Comparison of ENCODE assay signal across 11 cellular contexts in the genomic region with DNA sequence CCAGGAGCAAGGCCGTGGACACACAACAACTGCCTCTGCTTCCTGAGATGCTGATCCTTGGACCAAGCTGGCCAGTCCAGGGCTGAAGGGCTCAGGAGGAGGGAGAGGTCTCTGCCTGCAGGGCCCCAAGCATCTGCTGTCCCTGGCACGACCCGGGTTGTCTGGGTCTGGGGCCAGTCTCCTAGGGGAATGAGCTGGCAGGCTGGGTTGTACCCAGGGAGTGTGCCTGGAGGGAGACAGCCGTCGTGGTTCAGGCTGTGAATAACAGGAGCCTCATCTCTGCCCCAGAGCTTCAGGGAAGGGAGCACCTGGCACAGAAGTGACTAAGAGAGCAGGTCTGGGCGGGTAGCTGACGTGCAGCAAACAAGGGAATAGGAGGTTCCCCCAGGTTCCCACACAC. TPM values are rescaled to one million over a fixed set of nuclear protein-coding genes. Genes with fewer than 3 reads are reported as not detected.
DNase-seq lines count a peak whose midpoint lies in the region; ATAC-seq, FAIRE-seq and TF ChIP-seq lines count a peak whose summit lies in the region.
"Had no signal": no experiment of that assay in that cellular context is flagged by ENCODE, and none has a peak within 500 bp of the region (broad histone marks: within the 10 kb centered on the region; RNA-seq: fewer than 3 reads in every experiment).

No MANE protein-coding gene starts in this region.

- H3K36me3 ChIP-seq in brain microvascular endothelial cell (replicated peaks) (no peaks in the 10 kb centered on the region), spleen (no peaks in the 10 kb centered on the region)
- H3K36me3 ChIP-seq: neutrophil had no signal

- ATAC-seq in A549 (peak; percentile 78 to 85), GM18498 (IDR thresholded peaks at IDR 0.05; ENCODE audit: unreplicated experiment) (no peak)

- H3K27ac ChIP-seq in A549 (peak overlapping the region; percentile 74 to 94), brain microvascular endothelial cell (peak overlapping the region; percentile 42), spleen (peak overlapping the region in 3 of 8 donors; percentile 4 to 47 (median 25))

- peak overlapping the region; percentile 33; the same call in 1 of the 3 replicates for H3K4me2 ChIP-seq in A549

- TF ChIP-seq CTCF in A549 (IDR thresholded peaks at IDR 0.05) = no peak
- no peak for TF ChIP-seq CTCF in brain microvascular endothelial cell (IDR thresholded peaks at IDR 0.05; ENCODE audit: low read depth, low read length, missing control alignments)
- no peak for TF ChIP-seq CTCF in spleen (IDR thresholded peaks at IDR 0.05 in 8 of 11, conservative IDR thresholded peaks at IDR 0.05 in 3 of 11)

- CTCF ChIA-PET in A549 (lab: Yijun Ruan, JAX) = interaction anchor here (0.6 to 20.0 kb wide), 6 partner anchors 9 to 207 kb away, joined by 3 to 600 read pairs (median 4); partner anchors contain the start of gene SERPINE1

- H3K4me3 ChIP-seq in A549 = no peak overlapping the region
- H3K4me3 ChIP-seq in brain microvascular endothelial cell (ENCODE audit: low read depth, low read length) = no peak overlapping the region
- H3K4me3 ChIP-seq in spleen = no peak overlapping the region

- in situ Hi-C loops in brain microvascular endothelial cell (cut with HindIII; ENCODE audit: low pct_ligation_motif_present, low sequenced_read_pairs) = no loop called here

- TF ChIP-seq EP300 in A549 (IDR thresholded peaks at IDR 0.05) = no peak

- POLR2A ChIA-PET in A549 (lab: Yijun Ruan, JAX) = interaction anchor here (0.5 to 1.7 kb wide), 5 partner anchors 8 to 29 kb away, joined by 3 to 14 read pairs (median 5); partner anchors contain the start of gene SERPINE1

- H3K4me1 ChIP-seq in A549 (peaks cover 36% of the 10 kb centered on the region), spleen (peaks cover 0 to 55% (median 25%) of the 10 kb centered on the region in 6 donors)

- DNase-seq in A549 (ENCODE audit: low read depth in 1 of 2, low spot score in 1 of 2) (peak; percentile 53 to 67), HPDE6-E6E7 (ENCODE audit: extremely low spot score) (peak; percentile 100), brain microvascular endothelial cell (no peak), myocyte (ENCODE audit: low read depth) (peak; percentile 72), cortex of kidney (lab: John Stamatoyannopoulos, UW) (no peak), globus pallidus (ENCODE audit: low spot score) (no peak), spleen (no peak)
- DNase-seq: DMS79 treated with DMSO at 0.1 percent for 48 hours, T-helper 1 cell had no signal

- WGBS in A549 (ENCODE audit: missing lambda C conversion rate) = 44% methylated on average over 5 of the region's 7 CpGs
- 79 to 82% (median 81%) methylated on average over 3 to 7 of the region's 7 CpGs for WGBS in spleen, 5 donors

- intact Hi-C loops in spleen (cut with DNase I; ENCODE audit: low total_unique reads) = no loop called here

- no peak for FAIRE-seq in A549 (lab: Jason Lieb, UNC)

- no peaks in the 10 kb centered on the region for H3K27me3 ChIP-seq in brain microvascular endothelial cell (replicated peaks)
- peaks cover 0 to 21% (median 0%) of the 10 kb centered on the region in 7 donors for H3K27me3 ChIP-seq in spleen (replicated peaks in 1 of 7)

- no peak for TF ChIP-seq RAD21 in A549 (conservative IDR thresholded peaks at IDR 0.05 in 1 of 2, IDR thresholded peaks at IDR 0.05 in 1 of 2)

- no peak for TF ChIP-seq POLR2A in A549 (IDR thresholded peaks at IDR 0.05; ENCODE audit: low read length)
- no peak for TF ChIP-seq POLR2A in spleen (IDR thresholded peaks at IDR 0.05)

- H3K9me3 ChIP-seq in A549 = no peaks in the 10 kb centered on the region
- H3K9me3 ChIP-seq in spleen = no peaks in the 10 kb centered on the region
- H3K9me3 ChIP-seq: neutrophil had no signal

TF ChIP-seq in A549, 52 proteins besides CTCF, POLR2A, EP300 and RAD21:
- TF ChIP-seq, protein P1, sequence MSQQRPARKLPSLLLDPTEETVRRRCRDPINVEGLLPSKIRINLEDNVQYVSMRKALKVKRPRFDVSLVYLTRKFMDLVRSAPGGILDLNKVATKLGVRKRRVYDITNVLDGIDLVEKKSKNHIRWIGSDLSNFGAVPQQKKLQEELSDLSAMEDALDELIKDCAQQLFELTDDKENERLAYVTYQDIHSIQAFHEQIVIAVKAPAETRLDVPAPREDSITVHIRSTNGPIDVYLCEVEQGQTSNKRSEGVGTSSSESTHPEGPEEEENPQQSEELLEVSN (IDR thresholded peaks at IDR 0.05; ENCODE audit: borderline replicate concordance, low read depth) = 0 out of 2 replicates have a peak, but pooled peaks have one; percentile 30
- no peak for TF ChIP-seq FOSL2 (IDR thresholded peaks at IDR 0.05)
- TF ChIP-seq FOSL2 (CRISPR knock-in tag; IDR thresholded peaks at IDR 0.05) = peak; percentile 68
- no peak for TF ChIP-seq HEYL (CRISPR knock-in tag; IDR thresholded peaks at IDR 0.05)
- no peak for TF ChIP-seq MYC (IDR thresholded peaks at IDR 0.05; ENCODE audit: borderline replicate concordance, low read length)
- 0 out of 2 replicates have a peak, but pooled peaks have one; percentile 49 for TF ChIP-seq MAX (IDR thresholded peaks at IDR 0.05)

RNA-seq across cellular contexts. Expression of gene SERPINE1, which starts 17.9 kb away (rescaled TPM):
- polyA plus RNA-seq in A549 (2011; rRNA removed) = 300 and 355 TPM in 2 replicates
- 315 and 419 TPM in 2 replicates for polyA plus RNA-seq in A549 (2012; cell fraction: cytosol; rRNA removed)
- 684 and 700 TPM in 2 replicates for polyA plus RNA-seq in A549 (2012; cell fraction: nucleus; rRNA removed)
- 286 to 399 TPM (median 346 TPM) in 3 replicates for polyA plus RNA-seq in A549 (2017; fragmentation: RNase III; extraction: RNeasy Plus Mini Kit Qiagen cat#74134 plus additional on column Dnase treatment)
- 377 and 382 TPM in 2 replicates for polyA minus RNA-seq in A549 (2011; rRNA and poly(A)+ RNA removed)
- total RNA-seq in myocyte = 26.6 and 31.9 TPM in 2 replicates
- polyA plus RNA-seq in myocyte (2012) = 594 TPM
- total RNA-seq in spleen = 10 to 100 TPM in 3 of 7 donors, 1 to 10 TPM in 4; 2.3 to 46.4 (median 8.0) TPM
- 1 to 10 TPM; 2.2 to 4.6 (median 2.6) TPM for polyA plus RNA-seq in spleen

RNA-seq across cellular contexts. Expression of gene TRIM56, which starts 23.7 kb away (rescaled TPM):
- polyA plus RNA-seq in A549 (2011; rRNA removed) = 3.9 and 5.2 TPM in 2 replicates
- polyA plus RNA-seq in A549 (2012; cell fraction: cytosol; rRNA removed) = 3.2 and 4.2 TPM in 2 replicates
- 8.2 and 9.8 TPM in 2 replicates for polyA plus RNA-seq in A549 (2012; cell fraction: nucleus; rRNA removed)
- 15.6 to 17.8 TPM (median 16.5 TPM) in 3 replicates for polyA plus RNA-seq in A549 (2017; fragmentation: RNase III; extraction: RNeasy Plus Mini Kit Qiagen cat#74134 plus additional on column Dnase treatment)
- polyA minus RNA-seq in A549 (2011; rRNA and poly(A)+ RNA removed) = 8.1 and 14.2 TPM in 2 replicates
- total RNA-seq in myocyte = 7.8 and 7.9 TPM in 2 replicates
- polyA plus RNA-seq in myocyte (2012) = 15.3 TPM
- 10 to 100 TPM; 34.9 to 82.2 (median 52.2) TPM for total RNA-seq in spleen
- polyA plus RNA-seq in spleen = 10 to 100 TPM in 1 of 3 donors, 1 to 10 TPM in 2; 5.0 to 16.0 (median 6.3) TPM

RNA-seq across cellular contexts. Expression of gene AP1S1, which starts 45.3 kb away (rescaled TPM):
- polyA plus RNA-seq in A549 (2011; rRNA removed) = 107 and 128 TPM in 2 replicates
- 163 and 166 TPM in 2 replicates for polyA plus RNA-seq in A549 (2012; cell fraction: cytosol; rRNA removed)
- polyA plus RNA-seq in A549 (2012; cell fraction: nucleus; rRNA removed) = 79.8 and 104 TPM in 2 replicates
- polyA plus RNA-seq in A549 (2017; fragmentation: RNase III; extraction: RNeasy Plus Mini Kit Qiagen cat#74134 plus additional on column Dnase treatment) = 181 to 187 TPM (median 182 TPM) in 3 replicates
- polyA minus RNA-seq in A549 (2011; rRNA and poly(A)+ RNA removed) = 48.5 and 54.1 TPM in 2 replicates
- 53.3 and 79.5 TPM in 2 replicates for total RNA-seq in myocyte
- polyA plus RNA-seq in myocyte (2012) = 128 TPM
- 10 to 100 TPM; 20.8 to 49.5 (median 30.4) TPM for total RNA-seq in spleen
- polyA plus RNA-seq in spleen = 10 to 100 TPM; 15.4 to 45.0 (median 31.8) TPM

RNA-seq across cellular contexts. Expression of gene VGF, which starts 56.4 kb away (rescaled TPM):
- polyA plus RNA-seq in A549 (2011; rRNA removed) = 0.16 and 0.21 TPM in 2 replicates
- 0.42 and 0.73 TPM in 2 replicates for polyA plus RNA-seq in A549 (2012; cell fraction: cytosol; rRNA removed)
- 0.97 and 1.7 TPM in 2 replicates for polyA plus RNA-seq in A549 (2012; cell fraction: nucleus; rRNA removed)
- 1.4 to 2.7 TPM (median 2.0 TPM) in 3 replicates for polyA plus RNA-seq in A549 (2017; fragmentation: RNase III; extraction: RNeasy Plus Mini Kit Qiagen cat#74134 plus additional on column Dnase treatment)
- polyA minus RNA-seq in A549 (2011; rRNA and poly(A)+ RNA removed) = 0.17 TPM in 1 of 2 replicates, not detected in the other
- not detected in 2 replicates for total RNA-seq in myocyte
- not detected for polyA plus RNA-seq in myocyte (2012)
- total RNA-seq in spleen = under 1 TPM in 2 of 7 donors, not detected in 5; 0.19 to 0.21 TPM
- polyA plus RNA-seq in spleen = under 1 TPM in 2 of 3 donors, not detected in 1; 0.06 to 0.09 TPM

Comparison
In these comparisons a context has a peak if more than half of its experiments do, and no peak if none do; other contexts are left out.
1. DNase-seq: peak in A549 (2 of 2), HPDE6-E6E7 (single experiment) and myocyte (single experiment); none in brain microvascular endothelial cell (single experiment), cortex of kidney (single experiment), globus pallidus (single experiment) and spleen (single experiment).